Comparison of ENCODE assay signal across 8 cellular contexts in the genomic region with DNA sequence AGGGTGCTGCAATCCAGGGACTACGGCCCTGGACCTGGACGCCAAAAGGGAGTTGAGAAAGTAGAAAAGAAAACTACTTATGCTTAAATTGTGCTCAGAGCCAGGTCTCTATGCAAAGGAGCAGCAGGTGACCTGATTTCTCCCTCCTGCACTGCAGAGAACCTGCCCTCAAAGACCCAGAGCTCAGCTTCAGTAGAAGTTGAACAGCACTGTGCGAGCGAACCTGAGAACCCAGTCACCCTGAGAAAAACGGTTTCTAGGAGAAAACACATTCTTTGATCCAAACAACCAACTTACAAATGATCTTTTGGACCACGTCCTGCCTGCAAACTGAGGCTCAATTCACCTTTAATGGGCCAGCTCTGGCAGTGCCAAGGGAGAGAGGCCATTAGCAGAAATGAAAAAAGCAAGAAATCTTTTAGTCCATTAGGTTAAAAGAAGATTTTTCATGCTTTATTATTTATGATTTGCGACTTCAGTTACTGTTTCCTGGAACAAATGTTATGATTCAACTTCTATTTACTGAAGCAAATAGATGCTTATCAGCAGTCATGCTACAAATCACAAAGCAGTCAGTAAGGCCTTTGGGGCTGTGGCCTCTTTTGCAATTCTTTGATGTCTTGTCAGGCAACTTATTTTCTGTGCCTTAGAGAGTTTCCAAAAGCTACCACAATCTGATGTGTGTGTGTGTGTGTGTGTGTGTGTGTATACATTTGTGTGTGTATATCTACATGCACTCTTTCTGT.
DNase-seq lines count a peak whose midpoint lies in the region; ATAC-seq and TF ChIP-seq lines count a peak whose summit lies in the region.

No MANE protein-coding gene starts in this region.

- no peak overlapping the region for H3K9ac ChIP-seq in stomach smooth muscle (ENCODE audit: low read length in 2 of 2)

- H3K4me3 ChIP-seq in AG10803 (ENCODE audit: low read length) (no peak overlapping the region), stomach smooth muscle (ENCODE audit: low read length in 2 of 2) (no peak overlapping the region)

- no peaks in the 10 kb centered on the region for H3K27me3 Mint-ChIP-seq in activated T-helper 17 cell treated with anti-CD3 and anti-CD28 coated beads, Interleukin-2, amount 50 U/mL, for 72 hours

- H3K27ac Mint-ChIP-seq in activated T-helper 17 cell treated with anti-CD3 and anti-CD28 coated beads, Interleukin-2, amount 50 U/mL, for 72 hours: peak overlapping the region; percentile 97

- H3K36me3 Mint-ChIP-seq in activated T-helper 17 cell treated with anti-CD3 and anti-CD28 coated beads, Interleukin-2, amount 50 U/mL, for 72 hours (ENCODE audit: low read depth): no peaks in the 10 kb centered on the region

- H3K9me3 Mint-ChIP-seq in activated T-helper 17 cell treated with anti-CD3 and anti-CD28 coated beads, Interleukin-2, amount 50 U/mL, for 72 hours: peaks cover 5% of the 10 kb centered on the region

- no peaks in the 10 kb centered on the region for H3K27me3 ChIP-seq in stomach smooth muscle (ENCODE audit: control insufficient read depth in 1 of 2, insufficient read depth in 2 of 2, low read length in 2 of 2)

- no peaks in the 10 kb centered on the region for H3K9me3 ChIP-seq in stomach smooth muscle (ENCODE audit: control insufficient read depth in 2 of 2, low read length in 2 of 2)

- H3K27ac ChIP-seq in stomach smooth muscle (ENCODE audit: low read length): peak overlapping the region; percentile 60

- H3K4me1 Mint-ChIP-seq in activated T-helper 17 cell treated with anti-CD3 and anti-CD28 coated beads, Interleukin-2, amount 50 U/mL, for 72 hours: peaks cover 32% of the 10 kb centered on the region

- H3K4me3 Mint-ChIP-seq in activated T-helper 17 cell treated with anti-CD3 and anti-CD28 coated beads, Interleukin-2, amount 50 U/mL, for 72 hours: peak overlapping the region; percentile 93

- no peaks in the 10 kb centered on the region for H3K36me3 ChIP-seq in stomach smooth muscle (ENCODE audit: control insufficient read depth in 2 of 2, insufficient read depth in 2 of 2, low read length in 2 of 2)

- peak; percentile 52 for ATAC-seq in activated T-helper 17 cell treated with anti-CD3 and anti-CD28 coated beads, Interleukin-2, amount 50 U/mL, for 72 hours (replicated peaks)
- ATAC-seq in HG03139 (IDR thresholded peaks at IDR 0.05; ENCODE audit: unreplicated experiment) (no peak), GM21786 (IDR thresholded peaks at IDR 0.05; ENCODE audit: unreplicated experiment) (no peak)

- no peak for TF ChIP-seq CTCF in AG10803 (conservative IDR thresholded peaks at IDR 0.05; ENCODE audit: low read length)

- DNase-seq in AG10803 (ENCODE audit: low read depth) (peak; percentile 62), M059J (ENCODE audit: low read depth) (peak; percentile 83), islet precursor cell (peak; percentile 57), NCI-H187 (lab: John Stamatoyannopoulos, UW) (no peak)

- H3K4me1 ChIP-seq in stomach smooth muscle (ENCODE audit: control insufficient read depth, insufficient read depth, low read length): peaks cover 29% of the 10 kb centered on the region

Comparison
In these comparisons a context has a peak if more than half of its experiments do, and no peak if none do; other contexts are left out.
1. DNase-seq: peak in AG10803 (single experiment), M059J (single experiment) and islet precursor cell (single experiment); none in NCI-H187 (0 of 2).